Comparison of ENCODE assay signal across 8 cellular contexts in genomic region chr1:81801834-81802531, GRCh38. TPM values are rescaled to one million over a fixed set of nuclear protein-coding genes. Genes with fewer than 3 reads are reported as not detected.
DNase-seq lines count a peak whose midpoint lies in the region; ATAC-seq, FAIRE-seq and TF ChIP-seq lines count a peak whose summit lies in the region.

No MANE protein-coding gene starts in this region.

- H3K9me3 ChIP-seq in HepG2 (ENCODE audit: low read length) (no peaks in the 10 kb centered on the region), transverse colon (no peaks in the 10 kb centered on the region)
- no peaks in the 10 kb centered on the region for H3K9me3 ChIP-seq in CD4-positive, alpha-beta memory T cell (ENCODE audit: control insufficient read depth in 1 of 2, low read length in 2 of 2)

- in situ Hi-C loops in HepG2 (cut with HindIII; ENCODE audit: extremely low pct_ligation_motif_present, low pct_unique_long_range_greater_than_20kb) (no loop called here), transverse colon (cut with MboI; ENCODE audit: low pct_ligation_motif_present in 1 of 4, low pct_unique_long_range_greater_than_20kb in 1 of 4, low sequenced_read_pairs in 3 of 4) (no loop called here)

- H3K9ac ChIP-seq in HepG2 (ENCODE audit: insufficient read depth, low read depth, low read length): peak overlapping the region; percentile 69

- peaks cover 2 to 17% of the 10 kb centered on the region in 2 experiments; a peak in 4 of 5 replicates for H3K27me3 ChIP-seq in HepG2 (ENCODE audit: control insufficient read depth in 1 of 2, insufficient read depth in 2 of 2, low read length in 2 of 2)
- peaks cover 84% of the 10 kb centered on the region for H3K27me3 ChIP-seq in transverse colon
- no peaks in the 10 kb centered on the region for H3K27me3 ChIP-seq in CD4-positive, alpha-beta memory T cell (ENCODE audit: insufficient read depth, low read length)

- no peaks in the 10 kb centered on the region for H3K36me3 ChIP-seq in HepG2 (replicated peaks in 1 of 2; ENCODE audit: control insufficient read depth in 1 of 2, insufficient read depth in 2 of 2, low read length in 2 of 2)
- no peaks in the 10 kb centered on the region for H3K36me3 ChIP-seq in transverse colon
- no peaks in the 10 kb centered on the region for H3K36me3 ChIP-seq in CD4-positive, alpha-beta memory T cell (ENCODE audit: insufficient read depth, low read length)

- CTCF ChIA-PET in HepG2 (lab: Yijun Ruan, JAX; ENCODE audit: low intra/inter-chr PET ratio, low total read pairs): no interaction called here
- CTCF ChIA-PET in CD4-positive, alpha-beta memory T cell (lab: Charles Lee; ENCODE audit: partially characterized antibody): no interaction called here
- CTCF ChIA-PET in T-cell (lab: Charles Lee): no interaction called here

- H3K27ac ChIP-seq in cingulate gyrus (ENCODE audit: low read depth, low read length): peak overlapping the region; percentile 81
- peak overlapping the region; percentile 84 for H3K27ac ChIP-seq in HepG2 (ENCODE audit: extremely low read length, insufficient read depth, low read length)
- peak overlapping the region; percentile 91 to 93 (median 92) for H3K27ac ChIP-seq in transverse colon
- no peak overlapping the region for H3K27ac ChIP-seq in CD4-positive, alpha-beta memory T cell (ENCODE audit: low read depth, low read length)

- no peak for TF ChIP-seq CTCF in HepG2 (CRISPR knock-in tag; IDR thresholded peaks at IDR 0.05)
- no peak for TF ChIP-seq CTCF in transverse colon (IDR thresholded peaks at IDR 0.05)

- H2AFZ ChIP-seq in HepG2 (ENCODE audit: low read length): no peak overlapping the region

- H4K20me1 ChIP-seq in HepG2 (ENCODE audit: insufficient read depth, low read length): no peaks in the 10 kb centered on the region

- H3K4me3 ChIP-seq in HepG2 (replicated peaks in 1 of 3; ENCODE audit: insufficient read depth in 1 of 3, low read depth in 2 of 3, low read length in 3 of 3) (peak overlapping the region; percentile 73 to 77 (median 76)), transverse colon (peak overlapping the region; percentile 55 to 84 (median 62))
- H3K4me3 ChIP-seq in CD4-positive, alpha-beta memory T cell (ENCODE audit: low read length in 2 of 2): no peak overlapping the region

- FAIRE-seq in HepG2 (lab: Jason Lieb, UNC): no peak

- H3K27ac Mint-ChIP-seq in CD4-positive, alpha-beta memory T cell: no peak overlapping the region
- no peak overlapping the region for H3K27ac Mint-ChIP-seq in T-cell

- no peaks in the 10 kb centered on the region for H3K36me3 Mint-ChIP-seq in CD4-positive, alpha-beta memory T cell
- H3K36me3 Mint-ChIP-seq in T-cell: no peaks in the 10 kb centered on the region

- DNase-seq in ELR (ENCODE audit: low read depth): peak; percentile 58
- peak; percentile 58 for DNase-seq in NCI-H1092 treated with DMSO at 0.1 percent for 48 hours (lab: John Stamatoyannopoulos, UW)
- no peak for DNase-seq in HepG2 (ENCODE audit: low spot score)
- DNase-seq in transverse colon: no peak
- no peak for DNase-seq in CD4-positive, alpha-beta memory T cell
- no peak for DNase-seq in T-cell
- DNase-seq in NOMO-1 treated with DMSO at 0.1 percent for 48 hours (lab: John Stamatoyannopoulos, UW; ENCODE audit: unreplicated experiment): no peak

- POLR2A ChIA-PET in HepG2 (lab: Yijun Ruan, JAX) (interaction anchor here (1.0 kb wide), 1 partner anchor 47 kb away, joined by 3 read pairs; no protein-coding TSS in a partner anchor), T-cell (lab: Charles Lee) (no interaction called here)
- POLR2A ChIA-PET in CD4-positive, alpha-beta memory T cell (lab: Charles Lee; ENCODE audit: partially characterized antibody): no interaction called here

- no TSS peak for BruUV-seq in HepG2 (replicated peaks; lab: Mats Ljungman, UMichigan)

- TF ChIP-seq RAD21 in HepG2 (CRISPR knock-in tag; IDR thresholded peaks at IDR 0.05): no peak

- TF ChIP-seq POLR2A in HepG2 (IDR thresholded peaks at IDR 0.05; ENCODE audit: insufficient read depth in 1 of 2, low read depth in 2 of 2, low read length in 2 of 2) (no peak), transverse colon (IDR thresholded peaks at IDR 0.05) (no peak)

- H3K4me3 Mint-ChIP-seq in CD4-positive, alpha-beta memory T cell: no peak overlapping the region
- no peak overlapping the region for H3K4me3 Mint-ChIP-seq in T-cell

- under 1% methylated on average over 27 of the region's 76 CpGs for WGBS in HepG2 (ENCODE audit: low lambda C conversion rate)
- 6% methylated on average over 23 of the region's 76 CpGs; no CpG with 5 or more reads in 1 of the 2 donors for WGBS in transverse colon (ENCODE audit: low coverage in 1 of 2), 2 donors

- intact Hi-C loops in HepG2 (cut with micrococcal nuclease; ENCODE audit: unreplicated experiment): no loop called here
- intact Hi-C loops in transverse colon (cut with DNase I; ENCODE audit: low total_unique reads): loop anchor here (5.0 kb wide), 1 partner anchor 1065 kb away; no protein-coding TSS in a partner anchor
- intact Hi-C loops in CD4-positive, alpha-beta memory T cell (cut with micrococcal nuclease): no loop called here

- peaks cover 0 to 16% (median 3%) of the 10 kb centered on the region in 4 donors for H3K4me1 Mint-ChIP-seq in CD4-positive, alpha-beta memory T cell
- H3K4me1 Mint-ChIP-seq in T-cell: peaks cover 4 to 5% (median 4%) of the 10 kb centered on the region in 3 donors

- TF ChIP-seq EP300 in HepG2 (IDR thresholded peaks at IDR 0.05; ENCODE audit: low read depth in 2 of 2, low read length in 2 of 2): no peak
- no peak for TF ChIP-seq EP300 in HepG2 (CRISPR knock-in tag; IDR thresholded peaks at IDR 0.05; ENCODE audit: borderline replicate concordance)
- no peak for TF ChIP-seq EP300 in transverse colon (IDR thresholded peaks at IDR 0.05; ENCODE audit: low read depth)

- peaks cover 27% of the 10 kb centered on the region; the same call in 1 of the 2 replicates for H3K4me1 ChIP-seq in HepG2 (ENCODE audit: insufficient read depth, low read length)
- H3K4me1 ChIP-seq in transverse colon: peaks cover 0 to 50% (median 0%) of the 10 kb centered on the region in 4 donors
- no peaks in the 10 kb centered on the region for H3K4me1 ChIP-seq in CD4-positive, alpha-beta memory T cell (ENCODE audit: insufficient read depth, low read length)

- peaks cover 16 to 26% of the 10 kb centered on the region in 2 donors for H3K27me3 Mint-ChIP-seq in CD4-positive, alpha-beta memory T cell
- H3K27me3 Mint-ChIP-seq in T-cell: peaks cover 37 to 40% of the 10 kb centered on the region in 2 donors

- ATAC-seq in HepG2 (peak; percentile 63), T-cell (replicated peaks in 1 of 4) (no peak)

- peaks cover 0 to 17% (median 4%) of the 10 kb centered on the region in 8 donors for H3K9me3 Mint-ChIP-seq in CD4-positive, alpha-beta memory T cell
- H3K9me3 Mint-ChIP-seq in T-cell: no peaks in the 10 kb centered on the region

- H3K4me2 ChIP-seq in HepG2 (ENCODE audit: low read depth, low read length): peak overlapping the region; percentile 65

- H3K79me2 ChIP-seq in HepG2 (ENCODE audit: insufficient read depth, low read length): peaks cover 40% of the 10 kb centered on the region

TF ChIP-seq in HepG2, 621 proteins besides CTCF, POLR2A, EP300 and RAD21 (continues in another document):
- TF ChIP-seq NFRKB (IDR thresholded peaks at IDR 0.05) (no peak), NR2F2 (IDR thresholded peaks at IDR 0.05; ENCODE audit: borderline replicate concordance, low read depth) (no peak), NCOA5 (CRISPR knock-in tag; IDR thresholded peaks at IDR 0.05) (no peak), SAP130 (CRISPR knock-in tag; IDR thresholded peaks at IDR 0.05; ENCODE audit: low read depth) (0 out of 2 replicates have a peak, but pooled peaks have one; percentile 9)
- TF ChIP-seq, protein P1, sequence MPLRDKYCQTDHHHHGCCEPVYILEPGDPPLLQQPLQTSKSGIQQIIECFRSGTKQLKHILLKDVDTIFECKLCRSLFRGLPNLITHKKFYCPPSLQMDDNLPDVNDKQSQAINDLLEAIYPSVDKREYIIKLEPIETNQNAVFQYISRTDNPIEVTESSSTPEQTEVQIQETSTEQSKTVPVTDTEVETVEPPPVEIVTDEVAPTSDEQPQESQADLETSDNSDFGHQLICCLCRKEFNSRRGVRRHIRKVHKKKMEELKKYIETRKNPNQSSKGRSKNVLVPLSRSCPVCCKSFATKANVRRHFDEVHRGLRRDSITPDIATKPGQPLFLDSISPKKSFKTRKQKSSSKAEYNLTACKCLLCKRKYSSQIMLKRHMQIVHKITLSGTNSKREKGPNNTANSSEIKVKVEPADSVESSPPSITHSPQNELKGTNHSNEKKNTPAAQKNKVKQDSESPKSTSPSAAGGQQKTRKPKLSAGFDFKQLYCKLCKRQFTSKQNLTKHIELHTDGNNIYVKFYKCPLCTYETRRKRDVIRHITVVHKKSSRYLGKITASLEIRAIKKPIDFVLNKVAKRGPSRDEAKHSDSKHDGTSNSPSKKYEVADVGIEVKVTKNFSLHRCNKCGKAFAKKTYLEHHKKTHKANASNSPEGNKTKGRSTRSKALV (CRISPR knock-in tag; IDR thresholded peaks at IDR 0.05): 0 out of 2 replicates have a peak, but pooled peaks have one; percentile 40

RNA-seq across cellular contexts. Expression of gene ADGRL2, which starts 1.2 kb away (rescaled TPM):
- total RNA-seq in HepG2 (2016; rRNA removed; fragmentation: Illumina TruSeq; extraction: Trizol) (14.5 and 15.3 TPM in 2 replicates), transverse colon (10 to 100 TPM; 11.5 to 16.5 (median 14.1) TPM), T-cell (under 1 TPM in 3 of 5 donors, not detected in 2; 0.20 to 0.70 (median 0.55) TPM)
- 2.2 and 2.8 TPM in 2 replicates for total RNA-seq in HepG2 (2016; cell fraction: cytosol; rRNA removed; fragmentation: Illumina TruSeq; extraction: Trizol; ENCODE audit: low read depth)
- total RNA-seq in HepG2 (2016; cell fraction: insoluble cytoplasmic fraction; rRNA removed; fragmentation: Illumina TruSeq; extraction: Trizol): 12.1 and 14.0 TPM in 2 replicates
- total RNA-seq in HepG2 (2016; cell fraction: membrane; rRNA removed; fragmentation: Illumina TruSeq; extraction: Trizol): 6.3 and 8.1 TPM in 2 replicates
- total RNA-seq in HepG2 (2016; cell fraction: nucleus; rRNA removed; fragmentation: Illumina TruSeq; extraction: Trizol): 24.7 TPM in 2 replicates
- 31.6 and 38.5 TPM in 2 replicates for polyA plus RNA-seq in HepG2 (2011; rRNA removed)
- polyA plus RNA-seq in HepG2 (2011; cell fraction: cytosol; rRNA removed): 13.1 and 16.5 TPM in 2 replicates
- 24.9 and 42.3 TPM in 2 replicates for polyA plus RNA-seq in HepG2 (2011; cell fraction: nucleus; rRNA removed)
- 15.8 and 17.3 TPM in 2 replicates for polyA plus RNA-seq in HepG2 (2012)
- polyA plus RNA-seq in HepG2 (2016; cell fraction: cytosol; fragmentation: Illumina TruSeq; extraction: Trizol; ENCODE audit: low read depth): 0.76 and 0.86 TPM in 2 replicates
- polyA plus RNA-seq in HepG2 (2016; cell fraction: insoluble cytoplasmic fraction; fragmentation: Illumina TruSeq; extraction: Trizol; ENCODE audit: low read depth): 9.3 and 11.0 TPM in 2 replicates
- 3.0 and 3.2 TPM in 2 replicates for polyA plus RNA-seq in HepG2 (2016; cell fraction: membrane; fragmentation: Illumina TruSeq; extraction: Trizol; ENCODE audit: low read depth)
- polyA plus RNA-seq in HepG2 (2016; cell fraction: nucleus; fragmentation: Illumina TruSeq; extraction: Trizol; ENCODE audit: insufficient read depth, low read depth): 20.1 and 21.6 TPM in 2 replicates
- 32.9 TPM in 1 of 2 replicates, not detected in the other for polyA minus RNA-seq in HepG2 (2011; rRNA and poly(A)+ RNA removed; ENCODE audit: low replicate concordance)
- polyA minus RNA-seq in HepG2 (2011; cell fraction: cytosol; rRNA and poly(A)+ RNA removed): 27.5 and 29.9 TPM in 2 replicates
- 95.0 and 96.0 TPM in 2 replicates for polyA minus RNA-seq in HepG2 (2011; cell fraction: nucleus; rRNA and poly(A)+ RNA removed)
- total RNA-seq in CD4-positive, alpha-beta memory T cell: not detected
- not detected for polyA plus RNA-seq in CD4-positive, alpha-beta memory T cell

Comparison
In these comparisons a context has a peak if more than half of its experiments do, and no peak if none do; other contexts are left out.
1. DNase-seq: peak in ELR (single experiment) and NCI-H1092 treated with DMSO at 0.1 percent for 48 hours (single experiment); none in HepG2 (single experiment), transverse colon (single experiment), CD4-positive, alpha-beta memory T cell (0 of 5), T-cell (0 of 34) and NOMO-1 treated with DMSO at 0.1 percent for 48 hours (single experiment).
2. H3K4me3 ChIP-seq: peak in HepG2 (3 of 3) and transverse colon (4 of 4); none in CD4-positive, alpha-beta memory T cell (0 of 2).